8 cellular contexts compared by ENCODE assay signal in genomic region chr5:141521244-141521781, GRCh38. TPM values are rescaled to one million over a fixed set of nuclear protein-coding genes. Genes with fewer than 3 reads are reported as not detected.
A peak's percentile ranks its signal among the peaks of the same experiment; 100 is the strongest.
DNase-seq lines count a peak whose midpoint lies in the region; ATAC-seq, FAIRE-seq and TF ChIP-seq lines count a peak whose summit lies in the region.

No MANE protein-coding gene starts in this region.

- POLR2A ChIA-PET in PC-3 (lab: Charles Lee; ENCODE audit: unreplicated experiment): interaction anchor here (0.5 to 0.6 kb wide), 2 partner anchors 9 to 13 kb away, joined by 3 to 5 read pairs; no protein-coding TSS in a partner anchor

- no peaks in the 10 kb centered on the region for H4K20me1 ChIP-seq in PC-3 (ENCODE audit: low read length)

- H3K4me3 ChIP-seq in PC-3 (ENCODE audit: low read length) (peak overlapping the region; percentile 32; the same call in 1 of the 2 replicates), upper lobe of right lung (no peak overlapping the region)

- peak overlapping the region; percentile 58 for H3K27ac Mint-ChIP-seq in dendritic cell treated with granulocyte-macrophage colony-stimulating factor and Interleukin-4, amounts not matched to agents 40 ng/mL and 50 ng/mL, for 4 days
- peak overlapping the region; percentile 88 for H3K27ac Mint-ChIP-seq in mesothelial cell of epicardium

- H3K4me1 ChIP-seq in PC-3 (ENCODE audit: insufficient read depth, low read length): peaks cover 45% of the 10 kb centered on the region
- peaks cover 72% of the 10 kb centered on the region for H3K4me1 ChIP-seq in upper lobe of right lung

- TF ChIP-seq CTCF in PC-3 (conservative IDR thresholded peaks at IDR 0.05; ENCODE audit: low read depth, low read length) (no peak), mesothelial cell of epicardium (IDR thresholded peaks at IDR 0.05; ENCODE audit: unreplicated experiment) (no peak), upper lobe of right lung (IDR thresholded peaks at IDR 0.05) (no peak)

- H3K27me3 Mint-ChIP-seq in dendritic cell treated with granulocyte-macrophage colony-stimulating factor and Interleukin-4, amounts not matched to agents 40 ng/mL and 50 ng/mL, for 4 days: no peaks in the 10 kb centered on the region
- no peaks in the 10 kb centered on the region for H3K27me3 Mint-ChIP-seq in mesothelial cell of epicardium (ENCODE audit: low read depth)

- H3K4me2 ChIP-seq in PC-3 (ENCODE audit: low read length): peak overlapping the region; percentile 68

- ATAC-seq in PC-3: peak; percentile 90
- peak; percentile 46 for ATAC-seq in upper lobe of right lung

- peaks cover 68% of the 10 kb centered on the region for H3K4me1 Mint-ChIP-seq in dendritic cell treated with granulocyte-macrophage colony-stimulating factor and Interleukin-4, amounts not matched to agents 40 ng/mL and 50 ng/mL, for 4 days (ENCODE audit: low read depth)
- H3K4me1 Mint-ChIP-seq in mesothelial cell of epicardium: peaks cover 46% of the 10 kb centered on the region

- DNase-seq in H54 (ENCODE audit: insufficient read length, low spot score) (peak; percentile 73), PC-3 (peak; percentile 94), mesothelial cell of epicardium (ENCODE audit: low spot score in 2 of 2, unreplicated experiment in 2 of 2) (no peak), upper lobe of right lung (no peak), NCI-H82 (lab: John Stamatoyannopoulos, UW) (no peak), NCI-H1092 (lab: John Stamatoyannopoulos, UW) (no peak)
- DNase-seq in activated effector memory CD4-positive, alpha-beta T cell treated with Interleukin-2 at 50 U/mL for 16 hours: no peak

- H2AFZ ChIP-seq in PC-3 (ENCODE audit: low read length): no peak overlapping the region

- BruUV-seq in PC-3 (replicated peaks; lab: Mats Ljungman, UMichigan): no TSS peak

- peak; percentile 88 for FAIRE-seq in H54 (lab: Jason Lieb, UNC)

- H3K27me3 ChIP-seq in PC-3 (ENCODE audit: low read length) (no peaks in the 10 kb centered on the region), upper lobe of right lung (no peaks in the 10 kb centered on the region)

- H3K27ac ChIP-seq in PC-3 (ENCODE audit: low read length) (peak overlapping the region; percentile 100), upper lobe of right lung (peak overlapping the region; percentile 72)

- peaks cover 64% of the 10 kb centered on the region for H3K36me3 Mint-ChIP-seq in dendritic cell treated with granulocyte-macrophage colony-stimulating factor and Interleukin-4, amounts not matched to agents 40 ng/mL and 50 ng/mL, for 4 days (ENCODE audit: low read depth)
- H3K36me3 Mint-ChIP-seq in mesothelial cell of epicardium: peaks cover 15% of the 10 kb centered on the region

- CTCF ChIA-PET in PC-3 (lab: Charles Lee): interaction anchor here (0.6 to 1.6 kb wide), 6 partner anchors 12 to 191 kb away, joined by 3 to 7 read pairs (median 4); partner anchors contain the start of genes PCDHGA1 and PCDHGA5

- TF ChIP-seq POLR2A in H54 (IDR thresholded peaks at IDR 0.05; ENCODE audit: low read depth, low read length): no peak

- peaks cover 12% of the 10 kb centered on the region; the same call in 1 of the 2 replicates for H3K79me2 ChIP-seq in PC-3 (ENCODE audit: low read length)

- H3K9me3 Mint-ChIP-seq in dendritic cell treated with granulocyte-macrophage colony-stimulating factor and Interleukin-4, amounts not matched to agents 40 ng/mL and 50 ng/mL, for 4 days: no peaks in the 10 kb centered on the region
- no peaks in the 10 kb centered on the region for H3K9me3 Mint-ChIP-seq in mesothelial cell of epicardium

- peaks cover 61% of the 10 kb centered on the region for H3K36me3 ChIP-seq in PC-3 (ENCODE audit: low read depth, low read length)
- peaks cover 66% of the 10 kb centered on the region for H3K36me3 ChIP-seq in upper lobe of right lung

- H3K9me3 ChIP-seq in PC-3 (ENCODE audit: low read length): no peaks in the 10 kb centered on the region
- H3K9me3 ChIP-seq in upper lobe of right lung: no peaks in the 10 kb centered on the region

- H3K9me2 ChIP-seq in PC-3 (replicated peaks; ENCODE audit: low read length): no peaks in the 10 kb centered on the region

- intact Hi-C loops in PC-3 (cut with micrococcal nuclease): loop anchor here (1.0 to 2.0 kb wide), 3 partner anchors 12 to 39 kb away; partner anchors contain the start of gene PCDHGC5
- intact Hi-C loops in dendritic cell treated with granulocyte-macrophage colony-stimulating factor and Interleukin-4, amounts not matched to agents 40 ng/mL and 50 ng/mL, for 4 days (cut with micrococcal nuclease): loop anchor here (5.0 kb wide), 1 partner anchor 36 kb away; no protein-coding TSS in a partner anchor
- intact Hi-C loops in upper lobe of right lung (cut with DNase I): no loop called here

- peaks cover 15% of the 10 kb centered on the region for H3F3A ChIP-seq in PC-3 (ENCODE audit: low read length, unreplicated experiment)

- H3K4me3 Mint-ChIP-seq in dendritic cell treated with granulocyte-macrophage colony-stimulating factor and Interleukin-4, amounts not matched to agents 40 ng/mL and 50 ng/mL, for 4 days: no peak overlapping the region
- H3K4me3 Mint-ChIP-seq in mesothelial cell of epicardium: no peak overlapping the region

- H3K9ac ChIP-seq in PC-3 (ENCODE audit: low read length): peak overlapping the region; percentile 78

RNA-seq across cellular contexts. Expression of gene PCDHGC5, which starts 32.4 kb away (rescaled TPM):
- total RNA-seq in PC-3 (2014; rRNA removed) (0.40 and 0.46 TPM in 2 replicates), mesothelial cell of epicardium (2.6 to 3.5 TPM (median 3.5 TPM) in 3 replicates), upper lobe of right lung (1.4 TPM)

RNA-seq across cellular contexts. Expression of gene PCDHGC4, which starts 36.5 kb away (rescaled TPM):
- total RNA-seq in PC-3 (2014; rRNA removed): 0.58 and 1.5 TPM in 2 replicates
- 5.2 to 6.2 TPM (median 5.2 TPM) in 3 replicates for total RNA-seq in mesothelial cell of epicardium
- 1.8 TPM for total RNA-seq in upper lobe of right lung

RNA-seq across cellular contexts. Expression of gene PCDHGC3, which starts 45.5 kb away (rescaled TPM):
- total RNA-seq in PC-3 (2014; rRNA removed): 0.35 and 2.1 TPM in 2 replicates
- total RNA-seq in mesothelial cell of epicardium: 80.2 to 82.9 TPM (median 80.6 TPM) in 3 replicates
- 109 TPM for total RNA-seq in upper lobe of right lung

Comparison
In these comparisons a context has a peak if more than half of its experiments do, and no peak if none do; other contexts are left out.
1. DNase-seq: peak in H54 (single experiment) and PC-3 (single experiment); none in mesothelial cell of epicardium (0 of 2), upper lobe of right lung (single experiment), NCI-H82 (single experiment), NCI-H1092 (single experiment) and activated effector memory CD4-positive, alpha-beta T cell treated with Interleukin-2 at 50 U/mL for 16 hours (single experiment).
2. RNA of gene PCDHGC3, which starts 45.5 kb away (total RNA-seq): 109 TPM in upper lobe of right lung (single experiment) and 80.2 to 82.9 TPM in mesothelial cell of epicardium; 0.35 to 2.1 TPM in PC-3; every median in the first group is over 10 times any median in the second.